1 cellular context compared by ENCODE assay signal in the genomic region with DNA sequence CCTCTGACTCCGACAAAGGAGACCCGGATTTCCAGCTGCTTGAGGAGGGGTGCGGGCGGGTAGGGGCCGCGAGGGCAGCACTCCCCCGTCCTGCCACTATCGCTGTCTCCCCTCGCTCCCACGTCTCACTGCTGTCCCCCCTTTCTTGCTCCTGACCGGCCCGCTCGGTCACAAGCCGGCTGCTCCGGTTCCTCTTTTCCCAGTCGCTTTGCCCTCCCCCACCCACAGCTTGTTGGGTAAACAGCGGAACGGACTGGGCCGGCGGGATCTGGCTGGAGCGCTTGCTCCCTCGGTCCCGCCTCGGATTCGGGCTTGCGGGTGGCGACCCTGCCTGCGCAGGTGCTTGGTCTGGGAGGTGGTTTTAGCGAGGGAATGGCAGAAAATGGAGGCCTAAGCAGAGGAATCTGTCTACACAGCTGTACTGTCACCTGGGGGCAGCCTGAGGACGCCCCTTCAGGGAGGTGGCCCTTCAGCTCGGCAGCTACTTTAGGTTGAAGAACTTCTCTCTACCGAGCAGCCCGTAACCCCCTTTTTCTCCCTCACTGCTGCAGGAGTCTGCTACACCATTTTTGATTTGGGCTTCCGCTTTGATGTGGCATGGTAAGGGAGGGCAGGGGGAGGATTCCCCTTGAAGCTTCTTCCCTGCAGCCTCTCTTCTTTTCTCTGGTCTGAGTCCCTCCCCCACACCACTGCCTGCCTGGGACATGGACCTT.
TF ChIP-seq lines count a peak whose summit lies in the region.

No MANE protein-coding gene starts in this region.

TF ChIP-seq in K562, 482 proteins besides CTCF, POLR2A, EP300 and RAD21 (continued from another document and continues in another):
- peak; percentile 8; the same call in 1 of the 2 replicates for TF ChIP-seq MITF (IDR thresholded peaks at IDR 0.05)
- 0 out of 2 replicates have a peak, but pooled peaks have one; percentile 8 for TF ChIP-seq GABPA (tag; conservative IDR thresholded peaks at IDR 0.05; ENCODE audit: low read depth)
- TF ChIP-seq KLF13 (tag; IDR thresholded peaks at IDR 0.05; ENCODE audit: borderline replicate concordance, low read depth): no peak
- TF ChIP-seq ZBTB5 (IDR thresholded peaks at IDR 0.05): no peak
- TF ChIP-seq PTRF (tag; IDR thresholded peaks at IDR 0.05): no peak
- no peak for TF ChIP-seq ZNF668 (CRISPR knock-in tag; IDR thresholded peaks at IDR 0.05)
- no peak for TF ChIP-seq CBX2 (IDR thresholded peaks at IDR 0.05; ENCODE audit: insufficient read depth, low read length, poor library complexity, severe bottlenecking)
- TF ChIP-seq POLR2B (IDR thresholded peaks at IDR 0.05; ENCODE audit: low read depth, partially characterized antibody): no peak
- no peak for TF ChIP-seq TCF7L2 (IDR thresholded peaks at IDR 0.05; ENCODE audit: low read depth, low read length)
- TF ChIP-seq MCM7 (IDR thresholded peaks at IDR 0.05): no peak
- no peak for TF ChIP-seq KDM5B (IDR thresholded peaks at IDR 0.05; ENCODE audit: insufficient replicate concordance, low read depth, low read length)
- 0 out of 2 replicates have a peak, but pooled peaks have one; percentile 14 for TF ChIP-seq ZNF584 (CRISPR knock-in tag; IDR thresholded peaks at IDR 0.05; ENCODE audit: low read depth)
- TF ChIP-seq DPF2 (IDR thresholded peaks at IDR 0.05): 0 out of 2 replicates have a peak, but pooled peaks have one; percentile 34
- TF ChIP-seq ZNF79 (CRISPR knock-in tag; IDR thresholded peaks at IDR 0.05; ENCODE audit: low read depth): no peak
- TF ChIP-seq TFAP4 (CRISPR knock-in tag; IDR thresholded peaks at IDR 0.05; ENCODE audit: borderline replicate concordance): no peak; the same call in 1 of the 2 replicates
- no peak for TF ChIP-seq CC2D1A (IDR thresholded peaks at IDR 0.05)
- TF ChIP-seq, protein P1, sequence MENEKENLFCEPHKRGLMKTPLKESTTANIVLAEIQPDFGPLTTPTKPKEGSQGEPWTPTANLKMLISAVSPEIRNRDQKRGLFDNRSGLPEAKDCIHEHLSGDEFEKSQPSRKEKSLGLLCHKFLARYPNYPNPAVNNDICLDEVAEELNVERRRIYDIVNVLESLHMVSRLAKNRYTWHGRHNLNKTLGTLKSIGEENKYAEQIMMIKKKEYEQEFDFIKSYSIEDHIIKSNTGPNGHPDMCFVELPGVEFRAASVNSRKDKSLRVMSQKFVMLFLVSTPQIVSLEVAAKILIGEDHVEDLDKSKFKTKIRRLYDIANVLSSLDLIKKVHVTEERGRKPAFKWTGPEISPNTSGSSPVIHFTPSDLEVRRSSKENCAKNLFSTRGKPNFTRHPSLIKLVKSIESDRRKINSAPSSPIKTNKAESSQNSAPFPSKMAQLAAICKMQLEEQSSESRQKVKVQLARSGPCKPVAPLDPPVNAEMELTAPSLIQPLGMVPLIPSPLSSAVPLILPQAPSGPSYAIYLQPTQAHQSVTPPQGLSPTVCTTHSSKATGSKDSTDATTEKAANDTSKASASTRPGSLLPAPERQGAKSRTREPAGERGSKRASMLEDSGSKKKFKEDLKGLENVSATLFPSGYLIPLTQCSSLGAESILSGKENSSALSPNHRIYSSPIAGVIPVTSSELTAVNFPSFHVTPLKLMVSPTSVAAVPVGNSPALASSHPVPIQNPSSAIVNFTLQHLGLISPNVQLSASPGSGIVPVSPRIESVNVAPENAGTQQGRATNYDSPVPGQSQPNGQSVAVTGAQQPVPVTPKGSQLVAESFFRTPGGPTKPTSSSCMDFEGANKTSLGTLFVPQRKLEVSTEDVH (IDR thresholded peaks at IDR 0.05; ENCODE audit: low read depth, partially characterized antibody): no peak
- TF ChIP-seq MYC (IDR thresholded peaks at IDR 0.05; ENCODE audit: low read depth, low read length): 0 out of 2 replicates have a peak, but pooled peaks have one; percentile 25
- TF ChIP-seq MYC (CRISPR knock-in tag; IDR thresholded peaks at IDR 0.05; ENCODE audit: borderline replicate concordance, low read depth): no peak
- no peak for TF ChIP-seq PTBP1 (IDR thresholded peaks at IDR 0.05; ENCODE audit: low read depth, low read length)
- no peak for TF ChIP-seq SRSF1 (IDR thresholded peaks at IDR 0.05; ENCODE audit: low read depth, low read length)
- peak; percentile 80 for TF ChIP-seq CHD1 (IDR thresholded peaks at IDR 0.05; ENCODE audit: low read length)
- no peak for TF ChIP-seq SIRT6 (IDR thresholded peaks at IDR 0.05; ENCODE audit: low read depth, low read length)
- peak; percentile 65; the same call in 1 of the 2 replicates for TF ChIP-seq ZC3H4 (CRISPR knock-in tag; IDR thresholded peaks at IDR 0.05; ENCODE audit: borderline replicate concordance)
- no peak for TF ChIP-seq ZNF354B (CRISPR knock-in tag; IDR thresholded peaks at IDR 0.05)
- peak in 1 of 2 experiments; percentile 58; a peak in 2 of 4 replicates for TF ChIP-seq SIN3A (IDR thresholded peaks at IDR 0.05; ENCODE audit: borderline replicate concordance in 2 of 2, control insufficient read depth in 1 of 2, low read depth in 2 of 2, low read length in 2 of 2)
- TF ChIP-seq, protein P2, sequence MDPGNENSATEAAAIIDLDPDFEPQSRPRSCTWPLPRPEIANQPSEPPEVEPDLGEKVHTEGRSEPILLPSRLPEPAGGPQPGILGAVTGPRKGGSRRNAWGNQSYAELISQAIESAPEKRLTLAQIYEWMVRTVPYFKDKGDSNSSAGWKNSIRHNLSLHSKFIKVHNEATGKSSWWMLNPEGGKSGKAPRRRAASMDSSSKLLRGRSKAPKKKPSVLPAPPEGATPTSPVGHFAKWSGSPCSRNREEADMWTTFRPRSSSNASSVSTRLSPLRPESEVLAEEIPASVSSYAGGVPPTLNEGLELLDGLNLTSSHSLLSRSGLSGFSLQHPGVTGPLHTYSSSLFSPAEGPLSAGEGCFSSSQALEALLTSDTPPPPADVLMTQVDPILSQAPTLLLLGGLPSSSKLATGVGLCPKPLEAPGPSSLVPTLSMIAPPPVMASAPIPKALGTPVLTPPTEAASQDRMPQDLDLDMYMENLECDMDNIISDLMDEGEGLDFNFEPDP (CRISPR knock-in tag; IDR thresholded peaks at IDR 0.05): no peak
- TF ChIP-seq ZKSCAN1 (IDR thresholded peaks at IDR 0.05; ENCODE audit: low read depth, low read length): no peak
- TF ChIP-seq NR2F6 (CRISPR knock-in tag; IDR thresholded peaks at IDR 0.05): no peak
- TF ChIP-seq ATF6 (CRISPR knock-in tag; IDR thresholded peaks at IDR 0.05): 0 out of 2 replicates have a peak, but pooled peaks have one; percentile 1
- TF ChIP-seq, protein P3, sequence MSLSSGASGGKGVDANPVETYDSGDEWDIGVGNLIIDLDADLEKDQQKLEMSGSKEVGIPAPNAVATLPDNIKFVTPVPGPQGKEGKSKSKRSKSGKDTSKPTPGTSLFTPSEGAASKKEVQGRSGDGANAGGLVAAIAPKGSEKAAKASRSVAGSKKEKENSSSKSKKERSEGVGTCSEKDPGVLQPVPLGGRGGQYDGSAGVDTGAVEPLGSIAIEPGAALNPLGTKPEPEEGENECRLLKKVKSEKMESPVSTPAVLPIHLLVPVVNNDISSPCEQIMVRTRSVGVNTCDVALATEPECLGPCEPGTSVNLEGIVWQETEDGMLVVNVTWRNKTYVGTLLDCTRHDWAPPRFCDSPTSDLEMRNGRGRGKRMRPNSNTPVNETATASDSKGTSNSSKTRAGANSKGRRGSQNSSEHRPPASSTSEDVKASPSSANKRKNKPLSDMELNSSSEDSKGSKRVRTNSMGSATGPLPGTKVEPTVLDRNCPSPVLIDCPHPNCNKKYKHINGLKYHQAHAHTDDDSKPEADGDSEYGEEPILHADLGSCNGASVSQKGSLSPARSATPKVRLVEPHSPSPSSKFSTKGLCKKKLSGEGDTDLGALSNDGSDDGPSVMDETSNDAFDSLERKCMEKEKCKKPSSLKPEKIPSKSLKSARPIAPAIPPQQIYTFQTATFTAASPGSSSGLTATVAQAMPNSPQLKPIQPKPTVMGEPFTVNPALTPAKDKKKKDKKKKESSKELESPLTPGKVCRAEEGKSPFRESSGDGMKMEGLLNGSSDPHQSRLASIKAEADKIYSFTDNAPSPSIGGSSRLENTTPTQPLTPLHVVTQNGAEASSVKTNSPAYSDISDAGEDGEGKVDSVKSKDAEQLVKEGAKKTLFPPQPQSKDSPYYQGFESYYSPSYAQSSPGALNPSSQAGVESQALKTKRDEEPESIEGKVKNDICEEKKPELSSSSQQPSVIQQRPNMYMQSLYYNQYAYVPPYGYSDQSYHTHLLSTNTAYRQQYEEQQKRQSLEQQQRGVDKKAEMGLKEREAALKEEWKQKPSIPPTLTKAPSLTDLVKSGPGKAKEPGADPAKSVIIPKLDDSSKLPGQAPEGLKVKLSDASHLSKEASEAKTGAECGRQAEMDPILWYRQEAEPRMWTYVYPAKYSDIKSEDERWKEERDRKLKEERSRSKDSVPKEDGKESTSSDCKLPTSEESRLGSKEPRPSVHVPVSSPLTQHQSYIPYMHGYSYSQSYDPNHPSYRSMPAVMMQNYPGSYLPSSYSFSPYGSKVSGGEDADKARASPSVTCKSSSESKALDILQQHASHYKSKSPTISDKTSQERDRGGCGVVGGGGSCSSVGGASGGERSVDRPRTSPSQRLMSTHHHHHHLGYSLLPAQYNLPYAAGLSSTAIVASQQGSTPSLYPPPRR (CRISPR knock-in tag; IDR thresholded peaks at IDR 0.05; ENCODE audit: borderline replicate concordance): no peak; the same call in 1 of the 2 replicates
- no peak for TF ChIP-seq TAL1 (IDR thresholded peaks at IDR 0.05)
- 0 out of 2 replicates have a peak, but pooled peaks have one; percentile 37 for TF ChIP-seq NR3C1 (CRISPR knock-in tag; IDR thresholded peaks at IDR 0.05)
- TF ChIP-seq HNRNPH1 (optimal IDR thresholded peaks at IDR 0.05; ENCODE audit: low read depth, low read length): no peak
- no peak for TF ChIP-seq HNRNPLL (IDR thresholded peaks at IDR 0.05; ENCODE audit: low read depth, low read length, poor library complexity, severe bottlenecking)
- TF ChIP-seq RCOR1 (IDR thresholded peaks at IDR 0.05; ENCODE audit: borderline replicate concordance in 1 of 2, low read depth in 2 of 2, low read length in 2 of 2): no peak; a peak in 1 of 4 replicates
- TF ChIP-seq, protein P4, sequence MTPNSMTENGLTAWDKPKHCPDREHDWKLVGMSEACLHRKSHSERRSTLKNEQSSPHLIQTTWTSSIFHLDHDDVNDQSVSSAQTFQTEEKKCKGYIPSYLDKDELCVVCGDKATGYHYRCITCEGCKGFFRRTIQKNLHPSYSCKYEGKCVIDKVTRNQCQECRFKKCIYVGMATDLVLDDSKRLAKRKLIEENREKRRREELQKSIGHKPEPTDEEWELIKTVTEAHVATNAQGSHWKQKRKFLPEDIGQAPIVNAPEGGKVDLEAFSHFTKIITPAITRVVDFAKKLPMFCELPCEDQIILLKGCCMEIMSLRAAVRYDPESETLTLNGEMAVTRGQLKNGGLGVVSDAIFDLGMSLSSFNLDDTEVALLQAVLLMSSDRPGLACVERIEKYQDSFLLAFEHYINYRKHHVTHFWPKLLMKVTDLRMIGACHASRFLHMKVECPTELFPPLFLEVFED (CRISPR knock-in tag; conservative IDR thresholded peaks at IDR 0.05): no peak
- TF ChIP-seq JUND (IDR thresholded peaks at IDR 0.05; ENCODE audit: borderline replicate concordance, low read depth, low read length): 0 out of 2 replicates have a peak, but pooled peaks have one; percentile 31
- no peak for TF ChIP-seq JUND (tag; IDR thresholded peaks at IDR 0.05; ENCODE audit: borderline replicate concordance, low read depth, low read length)
- no peak for TF ChIP-seq ZC3H11A (IDR thresholded peaks at IDR 0.05; ENCODE audit: low read depth, low read length)
- no peak for TF ChIP-seq POLR2AphosphoS5 (IDR thresholded peaks at IDR 0.05; ENCODE audit: control insufficient read depth, insufficient read depth, low read depth, low read length)
- TF ChIP-seq TBL1XR1 (IDR thresholded peaks at IDR 0.05; ENCODE audit: low read length in 2 of 2): no peak
- no peak for TF ChIP-seq TAF9B (IDR thresholded peaks at IDR 0.05; ENCODE audit: partially characterized antibody)
- TF ChIP-seq ZNF780A (CRISPR knock-in tag; IDR thresholded peaks at IDR 0.05): no peak
- TF ChIP-seq CBX5 (IDR thresholded peaks at IDR 0.05; ENCODE audit: borderline replicate concordance, low read depth): no peak
